8 cellular contexts compared by ENCODE assay signal in the genomic region with DNA sequence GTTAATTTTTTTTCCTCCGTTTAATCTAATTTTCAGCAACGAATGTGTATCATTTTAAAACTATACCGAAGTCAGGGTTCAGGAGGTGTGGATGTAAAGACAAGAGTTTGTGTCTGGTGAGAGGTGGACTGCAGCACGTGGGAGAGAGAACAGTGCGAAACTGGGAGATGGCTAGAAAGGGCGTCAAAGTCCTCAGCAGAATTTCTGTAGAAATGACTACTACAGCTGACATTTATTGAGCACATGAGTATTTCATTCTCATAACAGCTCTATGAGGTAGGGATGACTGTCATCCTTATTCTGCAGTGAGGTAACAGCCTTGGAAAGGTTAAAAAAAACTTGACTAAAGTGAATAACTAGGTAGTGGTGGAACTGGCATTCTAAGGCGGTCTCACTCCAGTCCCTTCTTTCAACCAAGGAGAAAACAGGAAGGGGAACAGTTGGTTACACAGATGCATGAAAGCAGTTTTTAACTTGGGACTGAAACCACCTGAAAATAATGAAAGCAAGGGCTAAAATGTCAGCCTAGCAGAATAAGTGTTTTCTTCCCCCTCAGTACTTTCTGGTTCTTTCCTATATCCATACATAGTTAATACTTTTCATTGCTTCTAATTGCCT. TPM values are rescaled to one million over a fixed set of nuclear protein-coding genes. Genes with fewer than 3 reads are reported as not detected.
DNase-seq lines count a peak whose midpoint lies in the region; TF ChIP-seq lines count a peak whose summit lies in the region.

No MANE protein-coding gene starts in this region.

- no peak for TF ChIP-seq CTCF in foreskin fibroblast (IDR thresholded peaks at IDR 0.05; ENCODE audit: low read depth, low read length)

- H3K36me3 ChIP-seq in HUES64 (ENCODE audit: insufficient read depth, low read length) (no peaks in the 10 kb centered on the region), skeletal muscle tissue (ENCODE audit: control insufficient read depth in 3 of 3, insufficient read depth in 3 of 3, low read length in 3 of 3) (no peaks in the 10 kb centered on the region)

- H3K9me3 ChIP-seq in HUES64 (ENCODE audit: insufficient read depth, low read depth, low read length) (no peaks in the 10 kb centered on the region), skeletal muscle tissue (ENCODE audit: control insufficient read depth in 3 of 3, low read length in 3 of 3) (no peaks in the 10 kb centered on the region)

- H3K27me3 ChIP-seq in HUES64 (ENCODE audit: insufficient read depth, low read length) = peaks cover 29% of the 10 kb centered on the region
- H3K27me3 ChIP-seq in skeletal muscle tissue (ENCODE audit: control insufficient read depth in 3 of 3, insufficient read depth in 3 of 3, low read length in 3 of 3) = no peaks in the 10 kb centered on the region

- DNase-seq in activated T-cell treated with anti-CD3 and anti-CD28 coated beads for 24 hours (ENCODE audit: low read depth) = peak; percentile 33
- no peak for DNase-seq in activated T-cell treated with anti-CD3 and anti-CD28 coated beads, Interleukin-2, amount 50 U/mL, for 1 hour
- peak; percentile 21 for DNase-seq in activated CD8-positive, alpha-beta memory T cell treated with anti-CD3 and anti-CD28 coated beads, Interleukin-2, amount 50 U/mL, for 24 hours (ENCODE audit: extremely low read depth)
- peak in 1 of 2 donors; percentile 43 for DNase-seq in foreskin fibroblast
- no peak for DNase-seq in inferior parietal cortex (ENCODE audit: extremely low spot score)
- no peak for DNase-seq in NCI-H1930 (lab: John Stamatoyannopoulos, UW)

- H3K9ac ChIP-seq in HUES64 (ENCODE audit: low read depth, low read length) = peak overlapping the region; percentile 93; the same call in 1 of the 2 replicates
- H3K9ac ChIP-seq in skeletal muscle tissue (ENCODE audit: low read depth in 1 of 3, low read length in 3 of 3) = peak overlapping the region; percentile 56 to 97 (median 95)

- H3K4me1 ChIP-seq in HUES64 (ENCODE audit: insufficient read depth, low read length) (peaks cover 5% of the 10 kb centered on the region), skeletal muscle tissue (ENCODE audit: control insufficient read depth in 3 of 3, insufficient read depth in 3 of 3, low read length in 3 of 3) (peaks cover 5 to 10% (median 7%) of the 10 kb centered on the region in 3 donors)

- 0 out of 2 replicates have a peak overlapping the region, but pooled peaks have one; percentile 84 for H3K27ac ChIP-seq in HUES64 (ENCODE audit: low read depth, low read length)
- peak overlapping the region; percentile 75 for H3K27ac ChIP-seq in skeletal muscle tissue (ENCODE audit: low read depth, low read length)

- H3K4me3 ChIP-seq in HUES64 (ENCODE audit: low read length) = peak overlapping the region; percentile 81
- peak overlapping the region; percentile 54 to 56 for H3K4me3 ChIP-seq in foreskin fibroblast (ENCODE audit: low read depth in 1 of 2, low read length in 2 of 2)
- peak overlapping the region; percentile 73 to 97 (median 95) for H3K4me3 ChIP-seq in skeletal muscle tissue (ENCODE audit: low read length in 3 of 3)

- 35% methylated on average over 6 of the region's 7 CpGs for WGBS in HUES64

RNA-seq across cellular contexts. Expression of a gene that starts 0.6 kb away (rescaled TPM):
- 19.6 TPM for polyA plus RNA-seq in HUES64 (2013, experiment 1 of 2)
- 19.0 TPM for polyA plus RNA-seq in HUES64 (2013, experiment 2 of 2)
- total RNA-seq in skeletal muscle tissue = 16.2 TPM

Comparison
In these comparisons a context has a peak if more than half of its experiments do, and no peak if none do; other contexts are left out.
1. DNase-seq: peak in activated T-cell treated with anti-CD3 and anti-CD28 coated beads for 24 hours (single experiment) and activated CD8-positive, alpha-beta memory T cell treated with anti-CD3 and anti-CD28 coated beads, Interleukin-2, amount 50 U/mL, for 24 hours (single experiment); none in activated T-cell treated with anti-CD3 and anti-CD28 coated beads, Interleukin-2, amount 50 U/mL, for 1 hour (single experiment), inferior parietal cortex (single experiment) and NCI-H1930 (0 of 2).
2. Peak in every context shown above with its lines, with median percentiles within 50 percentile points of each other: H3K4me3 ChIP-seq.